ENCODE assay signal across 13 cellular contexts in the genomic region with DNA sequence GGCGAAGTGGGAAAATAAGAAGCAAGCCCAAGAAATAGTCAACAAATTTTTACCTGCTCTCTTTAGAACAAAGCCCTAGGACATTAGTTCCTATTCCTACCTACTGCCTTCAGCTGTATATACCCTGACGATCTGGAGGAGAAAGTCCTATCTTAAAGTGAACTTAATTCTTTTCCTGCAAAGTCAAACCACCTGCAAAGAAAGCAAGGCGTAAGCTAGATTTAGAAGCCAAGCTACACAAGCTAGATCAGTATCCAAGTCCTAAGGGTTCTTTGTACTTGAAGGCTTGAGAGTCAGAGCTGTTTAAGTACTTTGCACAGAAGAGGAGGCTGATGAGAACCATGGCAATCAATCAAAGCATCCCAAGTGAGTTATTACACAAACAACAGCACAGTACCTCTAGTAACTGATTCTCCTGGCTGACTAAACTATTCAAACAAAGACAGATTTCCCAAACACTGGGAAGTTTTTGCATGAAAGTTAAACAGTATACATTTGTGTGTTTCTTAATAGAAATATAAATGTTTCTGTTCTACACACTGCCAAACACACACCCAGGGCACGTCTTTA. TPM values are rescaled to one million over a fixed set of nuclear protein-coding genes. Genes with fewer than 3 reads are reported as not detected.
DNase-seq lines count a peak whose midpoint lies in the region; ATAC-seq and TF ChIP-seq lines count a peak whose summit lies in the region.
"Had no signal": no experiment of that assay in that cellular context is flagged by ENCODE, and none has a peak within 500 bp of the region (broad histone marks: within the 10 kb centered on the region; RNA-seq: fewer than 3 reads in every experiment).

No MANE protein-coding gene starts in this region.

- peaks cover 37% of the 10 kb centered on the region for H3K4me1 Mint-ChIP-seq in GM23338

- H3F3A ChIP-seq in GM23338 (replicated peaks; ENCODE audit: low read depth): no peaks in the 10 kb centered on the region

- ATAC-seq in GM23338: no peak
- ATAC-seq: activated CD8-positive, alpha-beta memory T cell treated with anti-CD3 and anti-CD28 coated beads, Interleukin-2, amount 10 ng/mL, durations not matched to agents 7 days and 5 days; foreskin keratinocyte; left cardiac atrium had no signal

- no peak overlapping the region for H3K4me3 ChIP-seq in GM23338
- H3K4me3 ChIP-seq: prostate gland had no signal

- H3K4me2 ChIP-seq in GM23338: peak overlapping the region; percentile 91; the same call in 1 of the 2 replicates

- H3K27ac ChIP-seq in GM23338 (ENCODE audit: low read depth): no peak overlapping the region
- H3K27ac ChIP-seq: coronary artery, foreskin keratinocyte, PC-9, prostate gland had no signal

- peaks cover 5% of the 10 kb centered on the region; the same call in 1 of the 2 replicates for H4K20me1 ChIP-seq in GM23338 (replicated peaks; ENCODE audit: insufficient read depth)

- peaks cover 48% of the 10 kb centered on the region for H3K79me2 ChIP-seq in GM23338 (replicated peaks; ENCODE audit: insufficient read depth)

- H3K4me3 Mint-ChIP-seq in GM23338: peak overlapping the region; percentile 15; the same call in 2 of the 3 replicates
- H3K4me3 Mint-ChIP-seq: activated CD8-positive, alpha-beta memory T cell treated with anti-CD3 and anti-CD28 coated beads, Interleukin-2, amount 10 ng/mL, durations not matched to agents 7 days and 5 days had no signal

- peaks cover 3% of the 10 kb centered on the region for H3K27me3 Mint-ChIP-seq in GM23338 (ENCODE audit: insufficient read depth, low read depth, poor library complexity)

- no peak for TF ChIP-seq CTCF in GM23338 (conservative IDR thresholded peaks at IDR 0.05; ENCODE audit: low read depth in 2 of 2)

- H3K36me3 Mint-ChIP-seq in GM23338 (ENCODE audit: low read depth): no peaks in the 10 kb centered on the region
- H3K36me3 Mint-ChIP-seq: activated CD8-positive, alpha-beta memory T cell treated with anti-CD3 and anti-CD28 coated beads, Interleukin-2, amount 10 ng/mL, durations not matched to agents 7 days and 5 days had no signal

- peaks cover 6% of the 10 kb centered on the region; the same call in 1 of the 2 replicates for H3K9me2 ChIP-seq in GM23338 (ENCODE audit: insufficient read depth)

- no peak overlapping the region for H3K27ac Mint-ChIP-seq in GM23338
- H3K27ac Mint-ChIP-seq: activated CD8-positive, alpha-beta memory T cell treated with anti-CD3 and anti-CD28 coated beads, Interleukin-2, amount 10 ng/mL, durations not matched to agents 7 days and 5 days had no signal

- no peak overlapping the region for H2AFZ ChIP-seq in GM23338
- H2AFZ ChIP-seq: PC-9 had no signal

- H3K36me3 ChIP-seq in GM23338 (ENCODE audit: insufficient read depth): no peaks in the 10 kb centered on the region
- H3K36me3 ChIP-seq: prostate gland had no signal

- no peaks in the 10 kb centered on the region for H3K27me3 ChIP-seq in GM23338 (ENCODE audit: insufficient read depth)

- no peaks in the 10 kb centered on the region for H3K9me3 Mint-ChIP-seq in GM23338

- peaks cover 17% of the 10 kb centered on the region; the same call in 1 of the 2 replicates for H3K4me1 ChIP-seq in GM23338 (ENCODE audit: insufficient read depth)
- H3K4me1 ChIP-seq: foreskin keratinocyte, prostate gland had no signal

- DNase-seq in GM23338 (ENCODE audit: low spot score): no peak
- peak; percentile 13 for DNase-seq in NCI-H69 (lab: John Stamatoyannopoulos, UW)
- DNase-seq in inferior parietal cortex (ENCODE audit: extremely low spot score): peak; percentile 31
- peak; percentile 37 for DNase-seq in renal cortical epithelial cell (ENCODE audit: low read depth)
- DNase-seq in NCI-H2081 treated with DMSO at 0.1 percent for 48 hours (lab: John Stamatoyannopoulos, UW): no peak
- no peak for DNase-seq in T1000 (lab: John Stamatoyannopoulos, UW)
- DNase-seq in HPDE6-E6E7 (ENCODE audit: extremely low spot score): no peak
- DNase-seq: activated CD8-positive, alpha-beta memory T cell treated with anti-CD3 and anti-CD28 coated beads, Interleukin-2, amount 10 ng/mL, durations not matched to agents 7 days and 5 days; foreskin keratinocyte; left cardiac atrium; PC-9 had no signal

TF ChIP-seq in GM23338, 12 proteins besides CTCF, POLR2A, EP300 and RAD21:
- TF ChIP-seq JUNB (IDR thresholded peaks at IDR 0.05; ENCODE audit: unreplicated experiment): no peak
- TF ChIP-seq, protein P1, sequence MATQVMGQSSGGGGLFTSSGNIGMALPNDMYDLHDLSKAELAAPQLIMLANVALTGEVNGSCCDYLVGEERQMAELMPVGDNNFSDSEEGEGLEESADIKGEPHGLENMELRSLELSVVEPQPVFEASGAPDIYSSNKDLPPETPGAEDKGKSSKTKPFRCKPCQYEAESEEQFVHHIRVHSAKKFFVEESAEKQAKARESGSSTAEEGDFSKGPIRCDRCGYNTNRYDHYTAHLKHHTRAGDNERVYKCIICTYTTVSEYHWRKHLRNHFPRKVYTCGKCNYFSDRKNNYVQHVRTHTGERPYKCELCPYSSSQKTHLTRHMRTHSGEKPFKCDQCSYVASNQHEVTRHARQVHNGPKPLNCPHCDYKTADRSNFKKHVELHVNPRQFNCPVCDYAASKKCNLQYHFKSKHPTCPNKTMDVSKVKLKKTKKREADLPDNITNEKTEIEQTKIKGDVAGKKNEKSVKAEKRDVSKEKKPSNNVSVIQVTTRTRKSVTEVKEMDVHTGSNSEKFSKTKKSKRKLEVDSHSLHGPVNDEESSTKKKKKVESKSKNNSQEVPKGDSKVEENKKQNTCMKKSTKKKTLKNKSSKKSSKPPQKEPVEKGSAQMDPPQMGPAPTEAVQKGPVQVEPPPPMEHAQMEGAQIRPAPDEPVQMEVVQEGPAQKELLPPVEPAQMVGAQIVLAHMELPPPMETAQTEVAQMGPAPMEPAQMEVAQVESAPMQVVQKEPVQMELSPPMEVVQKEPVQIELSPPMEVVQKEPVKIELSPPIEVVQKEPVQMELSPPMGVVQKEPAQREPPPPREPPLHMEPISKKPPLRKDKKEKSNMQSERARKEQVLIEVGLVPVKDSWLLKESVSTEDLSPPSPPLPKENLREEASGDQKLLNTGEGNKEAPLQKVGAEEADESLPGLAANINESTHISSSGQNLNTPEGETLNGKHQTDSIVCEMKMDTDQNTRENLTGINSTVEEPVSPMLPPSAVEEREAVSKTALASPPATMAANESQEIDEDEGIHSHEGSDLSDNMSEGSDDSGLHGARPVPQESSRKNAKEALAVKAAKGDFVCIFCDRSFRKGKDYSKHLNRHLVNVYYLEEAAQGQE (IDR thresholded peaks at IDR 0.05; ENCODE audit: unreplicated experiment): no peak
- no peak for TF ChIP-seq ZNF331 (CRISPR knock-in tag; IDR thresholded peaks at IDR 0.05; ENCODE audit: low read depth)
- TF ChIP-seq STAT1 (IDR thresholded peaks at IDR 0.05; ENCODE audit: unreplicated experiment): no peak
- no peak for TF ChIP-seq POLR2AphosphoS5 (IDR thresholded peaks at IDR 0.05; ENCODE audit: low read depth)
- TF ChIP-seq, protein P2, sequence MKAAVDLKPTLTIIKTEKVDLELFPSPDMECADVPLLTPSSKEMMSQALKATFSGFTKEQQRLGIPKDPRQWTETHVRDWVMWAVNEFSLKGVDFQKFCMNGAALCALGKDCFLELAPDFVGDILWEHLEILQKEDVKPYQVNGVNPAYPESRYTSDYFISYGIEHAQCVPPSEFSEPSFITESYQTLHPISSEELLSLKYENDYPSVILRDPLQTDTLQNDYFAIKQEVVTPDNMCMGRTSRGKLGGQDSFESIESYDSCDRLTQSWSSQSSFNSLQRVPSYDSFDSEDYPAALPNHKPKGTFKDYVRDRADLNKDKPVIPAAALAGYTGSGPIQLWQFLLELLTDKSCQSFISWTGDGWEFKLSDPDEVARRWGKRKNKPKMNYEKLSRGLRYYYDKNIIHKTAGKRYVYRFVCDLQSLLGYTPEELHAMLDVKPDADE (IDR thresholded peaks at IDR 0.05): no peak
- no peak for TF ChIP-seq ZNF114 (CRISPR knock-in tag; IDR thresholded peaks at IDR 0.05)

RNA-seq across cellular contexts. Expression of a gene that starts 1.9 kb away (rescaled TPM):
- 31.2 and 35.5 TPM in 2 replicates for total RNA-seq in GM23338 (2014; rRNA removed; shearing (Covaris generic))
- polyA plus RNA-seq in GM23338 (2016; fragmentation: Nextera tagmentation; extraction: Ambion mirVana): 3.3 and 4.1 TPM in 2 replicates
- total RNA-seq in renal cortical epithelial cell: 5.7 and 9.4 TPM in 2 replicates

Comparison
In these comparisons a context has a peak if more than half of its experiments do, and no peak if none do; other contexts are left out.
1. DNase-seq: peak in NCI-H69 (single experiment), inferior parietal cortex (single experiment) and renal cortical epithelial cell (single experiment); none in GM23338 (single experiment), NCI-H2081 treated with DMSO at 0.1 percent for 48 hours (single experiment), T1000 (single experiment) and HPDE6-E6E7 (single experiment).